ENCODE assay signal across 8 cellular contexts in the genomic region with DNA sequence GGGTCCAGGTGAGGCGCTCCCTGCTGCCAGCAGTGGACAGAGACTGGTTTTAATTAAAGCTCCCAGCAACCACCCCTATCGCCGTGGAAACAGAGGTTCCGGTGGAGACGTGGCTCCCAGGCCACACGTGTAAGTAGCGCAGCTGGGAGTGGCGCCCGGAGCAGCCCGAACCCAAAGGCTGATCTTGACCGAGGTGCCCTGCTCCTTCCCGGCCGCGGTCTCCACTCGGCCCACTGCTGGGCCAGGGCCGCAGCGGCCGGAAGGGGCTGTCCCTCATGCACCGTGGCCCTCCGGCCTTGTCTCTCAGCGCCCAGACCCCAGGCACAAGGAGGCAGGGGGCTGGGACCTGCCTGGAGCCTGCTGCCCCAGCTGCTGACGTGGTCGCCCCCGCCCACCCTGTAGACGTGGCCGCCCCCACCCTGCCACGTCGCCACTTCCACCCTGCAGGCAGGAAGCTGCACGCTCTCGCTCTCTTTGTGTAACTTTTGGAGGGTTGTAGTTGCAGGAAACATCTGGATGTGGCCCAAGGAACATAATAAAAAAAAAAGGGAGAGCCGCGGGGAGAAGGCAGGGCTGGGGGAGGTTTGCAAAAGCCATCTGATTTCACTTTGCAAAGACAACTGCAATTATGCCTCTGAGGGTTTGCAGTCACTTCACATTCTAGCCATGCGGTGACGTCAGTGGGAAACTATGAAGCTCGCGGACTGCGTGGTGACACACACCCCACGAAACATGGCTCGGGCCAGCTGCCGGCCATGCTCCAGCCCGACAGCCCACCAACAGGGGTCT.
DNase-seq lines count a peak whose midpoint lies in the region; ATAC-seq, FAIRE-seq and TF ChIP-seq lines count a peak whose summit lies in the region.

No MANE protein-coding gene starts in this region.

- no peak for TF ChIP-seq POLR2A in HepG2 (IDR thresholded peaks at IDR 0.05; ENCODE audit: insufficient read depth in 1 of 2, low read depth in 2 of 2, low read length in 2 of 2)

- H3K9me3 ChIP-seq in HepG2 (ENCODE audit: low read length), result no peaks in the 10 kb centered on the region

- H3K36me3 ChIP-seq in bronchial epithelial cell (ENCODE audit: control insufficient read depth, insufficient read depth, low read length), result no peaks in the 10 kb centered on the region
- H3K36me3 ChIP-seq in HepG2 (replicated peaks in 1 of 2; ENCODE audit: control insufficient read depth in 1 of 2, insufficient read depth in 2 of 2, low read length in 2 of 2), result no peaks in the 10 kb centered on the region

- no peaks in the 10 kb centered on the region for H4K20me1 ChIP-seq in HepG2 (ENCODE audit: insufficient read depth, low read length)

- no peaks in the 10 kb centered on the region for H3K27me3 ChIP-seq in bronchial epithelial cell (ENCODE audit: control insufficient read depth, insufficient read depth, low read length)
- peaks cover 2 to 43% of the 10 kb centered on the region in 2 experiments; a peak in 4 of 5 replicates for H3K27me3 ChIP-seq in HepG2 (ENCODE audit: control insufficient read depth in 1 of 2, insufficient read depth in 2 of 2, low read length in 2 of 2)

- H3K4me1 Mint-ChIP-seq in progenitor cell of endocrine pancreas (ENCODE audit: low read depth), result peaks cover 9% of the 10 kb centered on the region

- TF ChIP-seq EP300 in HepG2 (IDR thresholded peaks at IDR 0.05; ENCODE audit: low read depth in 2 of 2, low read length in 2 of 2) (no peak), HepG2 (CRISPR knock-in tag; IDR thresholded peaks at IDR 0.05; ENCODE audit: borderline replicate concordance) (no peak)

- POLR2A ChIA-PET in HepG2 (lab: Yijun Ruan, JAX), result no interaction called here

- H3K9ac ChIP-seq in HepG2 (ENCODE audit: insufficient read depth, low read depth, low read length), result no peak overlapping the region

- H3K4me3 Mint-ChIP-seq in progenitor cell of endocrine pancreas (ENCODE audit: low read depth), result no peak overlapping the region

- no peak for TF ChIP-seq RAD21 in HepG2 (CRISPR knock-in tag; IDR thresholded peaks at IDR 0.05)

- WGBS in HepG2 (ENCODE audit: low lambda C conversion rate), result 52% methylated on average over 30 of the region's 41 CpGs

- no peaks in the 10 kb centered on the region for H3K4me1 ChIP-seq in HepG2 (ENCODE audit: insufficient read depth, low read length)

- no peak overlapping the region for H3K4me2 ChIP-seq in HepG2 (ENCODE audit: low read depth, low read length)

- BruUV-seq in HepG2 (replicated peaks; lab: Mats Ljungman, UMichigan), result no TSS peak

- CTCF ChIA-PET in HepG2 (lab: Yijun Ruan, JAX; ENCODE audit: low intra/inter-chr PET ratio, low total read pairs), result no interaction called here

- H3K27me3 Mint-ChIP-seq in progenitor cell of endocrine pancreas, result peaks cover 2% of the 10 kb centered on the region

- no peaks in the 10 kb centered on the region for H3K36me3 Mint-ChIP-seq in progenitor cell of endocrine pancreas (ENCODE audit: insufficient read depth)

- TF ChIP-seq CTCF in bronchial epithelial cell (IDR thresholded peaks at IDR 0.05; ENCODE audit: insufficient read depth, low read length, severe bottlenecking) (no peak), HepG2 (CRISPR knock-in tag; IDR thresholded peaks at IDR 0.05) (no peak), progenitor cell of endocrine pancreas (IDR thresholded peaks at IDR 0.05; ENCODE audit: unreplicated experiment) (no peak)

- H3K9me3 Mint-ChIP-seq in progenitor cell of endocrine pancreas (ENCODE audit: low read depth), result no peaks in the 10 kb centered on the region

- ATAC-seq in activated CD4-positive, CD25-positive, alpha-beta regulatory T cell treated with anti-CD3 and anti-CD28 coated beads, Interleukin-2, amount 50 U/mL, for 24 hours, result peak; percentile 82 to 83
- no peak for ATAC-seq in HepG2

- DNase-seq in NCI-H1417 (lab: John Stamatoyannopoulos, UW) (peak in 2 of 3 experiments; percentile 37 to 70), NCI-H1417 treated with DMSO at 0.1 percent for 48 hours (lab: John Stamatoyannopoulos, UW) (no peak), bronchial epithelial cell (ENCODE audit: low read depth) (peak; percentile 81), HepG2 (ENCODE audit: low spot score) (no peak), DMS79 (lab: John Stamatoyannopoulos, UW) (no peak), progenitor cell of endocrine pancreas (ENCODE audit: low spot score, unreplicated experiment) (no peak)
- peak; percentile 70 for DNase-seq in stimulated activated CD4-positive, alpha-beta T cell treated with anti-CD3 and anti-CD28 coated beads, Interleukin-4, amount 100 ng/mL, for 24 hours

- H3K27ac Mint-ChIP-seq in progenitor cell of endocrine pancreas, result no peak overlapping the region

- no peak overlapping the region for H3K27ac ChIP-seq in HepG2 (ENCODE audit: extremely low read length, insufficient read depth, low read length)

- H3K4me3 ChIP-seq in bronchial epithelial cell (ENCODE audit: low read depth, low read length), result peak overlapping the region; percentile 26
- no peak overlapping the region for H3K4me3 ChIP-seq in HepG2 (replicated peaks in 1 of 3; ENCODE audit: insufficient read depth in 1 of 3, low read depth in 2 of 3, low read length in 3 of 3)

- in situ Hi-C loops in HepG2 (cut with HindIII; ENCODE audit: extremely low pct_ligation_motif_present, low pct_unique_long_range_greater_than_20kb), result loop anchor here (10.0 kb wide), 1 partner anchor 279 kb away; no protein-coding TSS in a partner anchor

- intact Hi-C loops in HepG2 (cut with micrococcal nuclease; ENCODE audit: unreplicated experiment), result no loop called here

- H2AFZ ChIP-seq in HepG2 (ENCODE audit: low read length), result no peak overlapping the region

- FAIRE-seq in bronchial epithelial cell (lab: Jason Lieb, UNC) (no peak), HepG2 (lab: Jason Lieb, UNC) (no peak)

- no peaks in the 10 kb centered on the region for H3K79me2 ChIP-seq in HepG2 (ENCODE audit: insufficient read depth, low read length)

TF ChIP-seq in HepG2, 621 proteins besides CTCF, POLR2A, EP300 and RAD21:
- TF ChIP-seq MED8 (CRISPR knock-in tag; IDR thresholded peaks at IDR 0.05; ENCODE audit: insufficient replicate concordance) (no peak), CREB1 (IDR thresholded peaks at IDR 0.05) (peak; percentile 86), CREB1 (CRISPR knock-in tag; IDR thresholded peaks at IDR 0.05) (no peak), ATF7 (IDR thresholded peaks at IDR 0.05) (peak; percentile 67; the same call in 1 of the 2 replicates), ATF7 (CRISPR knock-in tag; IDR thresholded peaks at IDR 0.05) (no peak)
- TF ChIP-seq, protein P1, sequence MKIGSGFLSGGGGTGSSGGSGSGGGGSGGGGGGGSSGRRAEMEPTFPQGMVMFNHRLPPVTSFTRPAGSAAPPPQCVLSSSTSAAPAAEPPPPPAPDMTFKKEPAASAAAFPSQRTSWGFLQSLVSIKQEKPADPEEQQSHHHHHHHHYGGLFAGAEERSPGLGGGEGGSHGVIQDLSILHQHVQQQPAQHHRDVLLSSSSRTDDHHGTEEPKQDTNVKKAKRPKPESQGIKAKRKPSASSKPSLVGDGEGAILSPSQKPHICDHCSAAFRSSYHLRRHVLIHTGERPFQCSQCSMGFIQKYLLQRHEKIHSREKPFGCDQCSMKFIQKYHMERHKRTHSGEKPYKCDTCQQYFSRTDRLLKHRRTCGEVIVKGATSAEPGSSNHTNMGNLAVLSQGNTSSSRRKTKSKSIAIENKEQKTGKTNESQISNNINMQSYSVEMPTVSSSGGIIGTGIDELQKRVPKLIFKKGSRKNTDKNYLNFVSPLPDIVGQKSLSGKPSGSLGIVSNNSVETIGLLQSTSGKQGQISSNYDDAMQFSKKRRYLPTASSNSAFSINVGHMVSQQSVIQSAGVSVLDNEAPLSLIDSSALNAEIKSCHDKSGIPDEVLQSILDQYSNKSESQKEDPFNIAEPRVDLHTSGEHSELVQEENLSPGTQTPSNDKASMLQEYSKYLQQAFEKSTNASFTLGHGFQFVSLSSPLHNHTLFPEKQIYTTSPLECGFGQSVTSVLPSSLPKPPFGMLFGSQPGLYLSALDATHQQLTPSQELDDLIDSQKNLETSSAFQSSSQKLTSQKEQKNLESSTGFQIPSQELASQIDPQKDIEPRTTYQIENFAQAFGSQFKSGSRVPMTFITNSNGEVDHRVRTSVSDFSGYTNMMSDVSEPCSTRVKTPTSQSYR (CRISPR knock-in tag; IDR thresholded peaks at IDR 0.05; ENCODE audit: borderline replicate concordance), result no peak

Comparison
In these comparisons a context has a peak if more than half of its experiments do, and no peak if none do; other contexts are left out.
1. DNase-seq: peak in NCI-H1417 (2 of 3), bronchial epithelial cell (single experiment) and stimulated activated CD4-positive, alpha-beta T cell treated with anti-CD3 and anti-CD28 coated beads, Interleukin-4, amount 100 ng/mL, for 24 hours (single experiment); none in NCI-H1417 treated with DMSO at 0.1 percent for 48 hours (single experiment), HepG2 (single experiment), DMS79 (single experiment) and progenitor cell of endocrine pancreas (single experiment).